21 cellular contexts compared by ENCODE assay signal in the genomic region with DNA sequence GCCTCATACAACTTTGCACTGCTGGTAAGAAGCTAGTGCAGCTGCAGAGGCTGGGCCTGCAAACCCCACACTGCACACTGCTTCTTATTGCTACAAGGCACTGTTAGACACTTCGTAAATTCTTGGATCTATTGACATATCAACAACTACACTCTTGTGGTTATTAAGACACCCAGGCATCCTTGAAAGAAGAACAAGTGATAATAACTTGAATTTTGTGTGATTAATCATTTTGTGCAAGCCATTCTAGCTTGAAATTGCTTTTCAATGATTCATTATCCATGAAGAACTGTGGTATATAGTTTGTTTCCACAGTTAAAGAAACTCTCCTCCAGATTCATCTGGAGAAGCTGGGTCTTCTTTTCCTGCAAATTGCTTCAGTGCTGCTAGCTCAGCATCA. TPM values are rescaled to one million over a fixed set of nuclear protein-coding genes. Genes with fewer than 3 reads are reported as not detected.
A peak's percentile ranks its signal among the peaks of the same experiment; 100 is the strongest.
DNase-seq lines count a peak whose midpoint lies in the region; ATAC-seq and TF ChIP-seq lines count a peak whose summit lies in the region.
"Had no signal": no experiment of that assay in that cellular context is flagged by ENCODE, and none has a peak within 500 bp of the region (broad histone marks: within the 10 kb centered on the region; RNA-seq: fewer than 3 reads in every experiment).

No MANE protein-coding gene starts in this region.

- no TSS peak for BruUV-seq in OCI-LY7 (replicated peaks; lab: Mats Ljungman, UMichigan)

- H4K20me1 ChIP-seq in OCI-LY7 (ENCODE audit: insufficient read depth, low read length) = no peaks in the 10 kb centered on the region

- in situ Hi-C loops in astrocyte of the spinal cord (cut with HindIII; ENCODE audit: low sequenced_read_pairs) = no loop called here

- POLR2A ChIA-PET in AG04449 (lab: Yijun Ruan, JAX) (interaction anchor here (0.8 kb wide), 1 partner anchor 17 kb away, joined by 4 read pairs; no protein-coding TSS in a partner anchor), OCI-LY7 (lab: Charles Lee) (no interaction called here)

- H3K4me3 ChIP-seq in AG04449 (ENCODE audit: low read depth, low read length) = no peak overlapping the region
- H3K4me3 ChIP-seq in astrocyte of the spinal cord (ENCODE audit: low read depth, low read length) = no peak overlapping the region
- no peak overlapping the region for H3K4me3 ChIP-seq in OCI-LY7 (ENCODE audit: low read depth, low read length, poor library complexity, severe bottlenecking)
- H3K4me3 ChIP-seq: gastroesophageal sphincter, smooth muscle cell had no signal

- no peaks in the 10 kb centered on the region for H3K79me2 ChIP-seq in OCI-LY7 (ENCODE audit: insufficient read depth, low read depth, low read length)

- no peaks in the 10 kb centered on the region for H3K9me2 ChIP-seq in OCI-LY7 (ENCODE audit: insufficient read depth, low read length)

- H3K27ac ChIP-seq in foreskin keratinocyte (no peak overlapping the region), OCI-LY7 (ENCODE audit: low read depth, low read length, poor library complexity, severe bottlenecking) (no peak overlapping the region)
- H3K27ac ChIP-seq: gastroesophageal sphincter, KMS-11 had no signal

- no peaks in the 10 kb centered on the region for H3K9me3 ChIP-seq in OCI-LY7 (ENCODE audit: low read length)
- H3K9me3 ChIP-seq: gastroesophageal sphincter had no signal

- H3K4me1 ChIP-seq in foreskin keratinocyte = peaks cover 8% of the 10 kb centered on the region
- no peaks in the 10 kb centered on the region for H3K4me1 ChIP-seq in OCI-LY7 (ENCODE audit: insufficient read depth, low read length, poor library complexity, severe bottlenecking)
- H3K4me1 ChIP-seq: gastroesophageal sphincter had no signal

- CTCF ChIA-PET in AG04449 (lab: Yijun Ruan, JAX) (interaction anchor here (1.3 to 1.7 kb wide), 2 partner anchors 21 to 441 kb away, joined by 5 to 7 read pairs; no protein-coding TSS in a partner anchor), OCI-LY7 (lab: Charles Lee; ENCODE audit: unreplicated experiment) (no interaction called here)

- no peak overlapping the region for H2AFZ ChIP-seq in OCI-LY7 (ENCODE audit: low read length)

- ATAC-seq in foreskin keratinocyte (peak; percentile 67), GM21529 (IDR thresholded peaks at IDR 0.05; ENCODE audit: unreplicated experiment) (no peak)
- ATAC-seq: gastroesophageal sphincter, T-cell had no signal

- TF ChIP-seq CTCF in AG04449 (IDR thresholded peaks at IDR 0.05; ENCODE audit: insufficient read depth, low read length, missing control alignments) (no peak), astrocyte of the spinal cord (IDR thresholded peaks at IDR 0.05; ENCODE audit: low read depth, low read length) (no peak), foreskin keratinocyte (conservative IDR thresholded peaks at IDR 0.05) (no peak), OCI-LY7 (conservative IDR thresholded peaks at IDR 0.05; ENCODE audit: low read length) (no peak)

- intact Hi-C loops in OCI-LY7 (cut with micrococcal nuclease; ENCODE audit: unreplicated experiment) = no loop called here

- H3K36me3 ChIP-seq in OCI-LY7 (ENCODE audit: insufficient read depth, low read length) = no peaks in the 10 kb centered on the region
- H3K36me3 ChIP-seq: gastroesophageal sphincter had no signal

- H3K4me2 ChIP-seq in OCI-LY7 (ENCODE audit: low read length) = no peak overlapping the region
- H3K4me2 ChIP-seq: KMS-11, smooth muscle cell had no signal

- DNase-seq in AG04449 (ENCODE audit: low read depth, low spot score) (peak; percentile 71), HS-27A (ENCODE audit: low read depth) (peak; percentile 39), astrocyte of the spinal cord (ENCODE audit: low read depth, low spot score) (peak; percentile 26), foreskin keratinocyte (peak; percentile 26 to 63), NCI-H1417 treated with DMSO at 0.1 percent for 48 hours (lab: John Stamatoyannopoulos, UW) (no peak), RPMI8226 (no peak), OCI-LY7 (ENCODE audit: low spot score) (no peak)
- DNase-seq: activated CD4-positive, alpha-beta T cell treated with anti-CD3 and anti-CD28 coated beads, Interleukin-2, amount 50 U/mL, for 1 hour; activated gamma-delta T cell; amygdala; DMS 273 treated with DMSO at 0.1 percent for 48 hours; NCI-H1092; NCI-H510A treated with DMSO at 0.1 percent for 48 hours; Right ventricle myocardium superior; stimulated activated CD4-positive, alpha-beta T cell treated with anti-CD3 and anti-CD28 coated beads, Interleukin-4, amount 100 ng/mL, for 1 hour; T-cell had no signal

- no peaks in the 10 kb centered on the region for H3K27me3 ChIP-seq in foreskin keratinocyte
- H3K27me3 ChIP-seq: gastroesophageal sphincter had no signal

RNA-seq across cellular contexts. Expression of a gene that starts 33.7 kb away (rescaled TPM):
- 31.8 and 44.0 TPM in 2 replicates for total RNA-seq in foreskin keratinocyte
- polyA plus RNA-seq in foreskin keratinocyte = 11.7 and 14.1 TPM in 2 replicates
- total RNA-seq in OCI-LY7 (2014; rRNA removed; shearing (Covaris generic)) = not detected in 2 replicates
- total RNA-seq in OCI-LY7 (2022) = not detected in 2 replicates
- total RNA-seq: progenitor cell of endocrine pancreas, smooth muscle cell had no signal
- polyA plus RNA-seq: smooth muscle cell had no signal

Comparison
In these comparisons a context has a peak if more than half of its experiments do, and no peak if none do; other contexts are left out.
1. DNase-seq: peak in AG04449 (single experiment), HS-27A (single experiment), astrocyte of the spinal cord (single experiment) and foreskin keratinocyte (2 of 2); none in NCI-H1417 treated with DMSO at 0.1 percent for 48 hours (single experiment), RPMI8226 (single experiment) and OCI-LY7 (single experiment).
2. RNA of a gene that starts 33.7 kb away (total RNA-seq): 31.8 to 44.0 TPM in foreskin keratinocyte; not detected in OCI-LY7; every median in the first group is over 10 times any median in the second.